In genomic region chr9:93248373-93248772, GRCh38 we compare ENCODE assay signal across 19 cellular contexts.
"Had no signal": no experiment of that assay in that cellular context is flagged by ENCODE, and none has a peak within 500 bp of the region (broad histone marks: within the 10 kb centered on the region; RNA-seq: fewer than 3 reads in every experiment).

No MANE protein-coding gene starts in this region.

- H3K4me3 ChIP-seq: hepatocyte, tibial nerve had no signal

- DNase-seq: activated CD4-positive, alpha-beta T cell treated with anti-CD3 and anti-CD28 coated beads, Interleukin-2, amount 10 ng/mL, durations not matched to agents 24 days and 14 days; activated CD8-positive, alpha-beta T cell treated with anti-CD3 and anti-CD28 coated beads for 36 hours; activated naive CD4-positive, alpha-beta T cell treated with anti-CD3 and anti-CD28 coated beads for 36 hours; activated naive CD8-positive, alpha-beta T cell treated with anti-CD3 and anti-CD28 coated beads, Interleukin-2, amount 50 U/mL, for 24 hours; activated T-cell treated with anti-CD3 and anti-CD28 coated beads, Interleukin-2, amount 50 U/mL, for 1 hour; anterior cingulate cortex; brain microvascular endothelial cell; effector CD4-positive, alpha-beta T cell; stimulated activated CD4-positive, alpha-beta T cell treated with anti-CD3 and anti-CD28 coated beads, Interleukin-12 subunit alpha, Interleukin-12 subunit beta, amount 100 ng/mL, for 4 hours; stimulated activated CD4-positive, alpha-beta T cell treated with anti-CD3 and anti-CD28 coated beads, Interleukin-1b, Interleukin-23, amount 100 ng/mL, for 48 hours; stimulated activated naive CD8-positive, alpha-beta T cell treated with anti-CD3 and anti-CD28 coated beads, Interleukin-15, Interleukin-2, amounts not matched to agents 100 U/mL and 50 U/mL, for 24 hours; T1000 had no signal

- H3K27ac ChIP-seq: brain microvascular endothelial cell, hepatocyte, parathyroid adenoma, tibial nerve had no signal

- H3K36me3 ChIP-seq: brain microvascular endothelial cell, tibial nerve had no signal

- H3K4me3 Mint-ChIP-seq: activated CD4-positive, alpha-beta T cell treated with anti-CD3 and anti-CD28 coated beads, Interleukin-2, amount 10 ng/mL, durations not matched to agents 24 days and 14 days; activated CD8-positive, alpha-beta T cell treated with anti-CD3 and anti-CD28 coated beads for 36 hours; activated naive CD4-positive, alpha-beta T cell treated with anti-CD3 and anti-CD28 coated beads for 36 hours; activated naive CD8-positive, alpha-beta T cell treated with anti-CD3 and anti-CD28 coated beads, Interleukin-2, amount 50 U/mL, for 24 hours; activated T-helper 17 cell treated with anti-CD3 and anti-CD28 coated beads, Interleukin-2, amount 50 U/mL, for 72 hours; mesothelial cell of epicardium; nephron had no signal

- H3K27me3 ChIP-seq: brain microvascular endothelial cell, hepatocyte, tibial nerve had no signal

- H3K36me3 Mint-ChIP-seq: mesothelial cell of epicardium had no signal

- H3K4me1 Mint-ChIP-seq: activated CD4-positive, alpha-beta T cell treated with anti-CD3 and anti-CD28 coated beads, Interleukin-2, amount 10 ng/mL, durations not matched to agents 24 days and 14 days; activated naive CD8-positive, alpha-beta T cell treated with anti-CD3 and anti-CD28 coated beads, Interleukin-2, amount 50 U/mL, for 24 hours; activated T-helper 17 cell treated with anti-CD3 and anti-CD28 coated beads, Interleukin-2, amount 50 U/mL, for 72 hours; mesothelial cell of epicardium had no signal

- H3K27me3 Mint-ChIP-seq: activated CD4-positive, alpha-beta T cell treated with anti-CD3 and anti-CD28 coated beads, Interleukin-2, amount 10 ng/mL, durations not matched to agents 24 days and 14 days; activated CD8-positive, alpha-beta T cell treated with anti-CD3 and anti-CD28 coated beads for 36 hours; activated naive CD8-positive, alpha-beta T cell treated with anti-CD3 and anti-CD28 coated beads, Interleukin-2, amount 50 U/mL, for 24 hours; activated T-helper 17 cell treated with anti-CD3 and anti-CD28 coated beads, Interleukin-2, amount 50 U/mL, for 72 hours had no signal

- H3K27ac Mint-ChIP-seq: activated CD4-positive, alpha-beta T cell treated with anti-CD3 and anti-CD28 coated beads, Interleukin-2, amount 10 ng/mL, durations not matched to agents 24 days and 14 days; activated CD8-positive, alpha-beta T cell treated with anti-CD3 and anti-CD28 coated beads for 36 hours; activated naive CD4-positive, alpha-beta T cell treated with anti-CD3 and anti-CD28 coated beads for 36 hours; activated naive CD8-positive, alpha-beta T cell treated with anti-CD3 and anti-CD28 coated beads, Interleukin-2, amount 50 U/mL, for 24 hours; activated T-helper 17 cell treated with anti-CD3 and anti-CD28 coated beads, Interleukin-2, amount 50 U/mL, for 72 hours; mesothelial cell of epicardium; nephron had no signal

- H3K4me1 ChIP-seq: parathyroid adenoma had no signal

- ATAC-seq: activated CD8-positive, alpha-beta T cell treated with anti-CD3 and anti-CD28 coated beads for 36 hours; activated naive CD8-positive, alpha-beta T cell treated with anti-CD3 and anti-CD28 coated beads, Interleukin-2, amount 50 U/mL, for 24 hours; activated T-helper 17 cell treated with anti-CD3 and anti-CD28 coated beads, Interleukin-2, amount 50 U/mL, for 72 hours; esophagus mucosa; stimulated activated naive CD8-positive, alpha-beta T cell treated with anti-CD3 and anti-CD28 coated beads, Interleukin-15, Interleukin-2, amounts not matched to agents 100 U/mL and 50 U/mL, for 24 hours had no signal

- H3K9me3 ChIP-seq: tibial nerve had no signal

- H3K9me3 Mint-ChIP-seq: activated CD4-positive, alpha-beta T cell treated with anti-CD3 and anti-CD28 coated beads, Interleukin-2, amount 10 ng/mL, durations not matched to agents 24 days and 14 days; activated CD8-positive, alpha-beta T cell treated with anti-CD3 and anti-CD28 coated beads for 36 hours; activated naive CD4-positive, alpha-beta T cell treated with anti-CD3 and anti-CD28 coated beads for 36 hours; activated naive CD8-positive, alpha-beta T cell treated with anti-CD3 and anti-CD28 coated beads, Interleukin-2, amount 50 U/mL, for 24 hours; activated T-helper 17 cell treated with anti-CD3 and anti-CD28 coated beads, Interleukin-2, amount 50 U/mL, for 72 hours; mesothelial cell of epicardium; nephron had no signal
